1 cellular context compared by ENCODE assay signal in the genomic region with DNA sequence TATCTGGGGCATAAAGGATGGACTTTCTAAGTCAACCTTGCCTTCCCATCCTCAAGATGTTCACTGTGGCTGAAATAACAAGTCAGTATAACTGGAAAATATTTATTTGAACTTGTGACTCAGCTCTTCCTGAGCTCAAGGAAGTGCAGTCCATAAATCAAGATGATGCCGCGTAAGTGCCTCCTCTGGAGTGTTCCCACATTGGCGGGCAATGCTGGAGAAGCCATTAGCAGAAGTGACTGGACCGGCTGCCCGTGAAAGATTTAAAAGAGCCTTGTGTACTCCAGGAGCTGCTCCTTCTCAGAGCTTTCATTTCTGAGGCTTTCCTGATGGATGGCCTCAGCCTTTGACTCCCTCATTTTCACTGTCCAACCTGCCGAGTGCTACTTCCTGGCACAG.
TF ChIP-seq lines count a peak whose summit lies in the region.

No MANE protein-coding gene starts in this region.

TF ChIP-seq in HEK293, 187 proteins besides CTCF, POLR2A, EP300 and RAD21 (continued from another document and continues in another):
- TF ChIP-seq, protein P1, sequence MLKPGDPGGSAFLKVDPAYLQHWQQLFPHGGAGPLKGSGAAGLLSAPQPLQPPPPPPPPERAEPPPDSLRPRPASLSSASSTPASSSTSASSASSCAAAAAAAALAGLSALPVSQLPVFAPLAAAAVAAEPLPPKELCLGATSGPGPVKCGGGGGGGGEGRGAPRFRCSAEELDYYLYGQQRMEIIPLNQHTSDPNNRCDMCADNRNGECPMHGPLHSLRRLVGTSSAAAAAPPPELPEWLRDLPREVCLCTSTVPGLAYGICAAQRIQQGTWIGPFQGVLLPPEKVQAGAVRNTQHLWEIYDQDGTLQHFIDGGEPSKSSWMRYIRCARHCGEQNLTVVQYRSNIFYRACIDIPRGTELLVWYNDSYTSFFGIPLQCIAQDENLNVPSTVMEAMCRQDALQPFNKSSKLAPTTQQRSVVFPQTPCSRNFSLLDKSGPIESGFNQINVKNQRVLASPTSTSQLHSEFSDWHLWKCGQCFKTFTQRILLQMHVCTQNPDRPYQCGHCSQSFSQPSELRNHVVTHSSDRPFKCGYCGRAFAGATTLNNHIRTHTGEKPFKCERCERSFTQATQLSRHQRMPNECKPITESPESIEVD (tag by site-specific recombination; IDR thresholded peaks at IDR 0.05) = no peak
- TF ChIP-seq SP7 (tag by site-specific recombination; IDR thresholded peaks at IDR 0.05) (peak; percentile 42), ZNF169 (tag by site-specific recombination; IDR thresholded peaks at IDR 0.05) (no peak), ZSCAN16 (tag by site-specific recombination; IDR thresholded peaks at IDR 0.05) (no peak), ZNF341 (tag by site-specific recombination; IDR thresholded peaks at IDR 0.05; ENCODE audit: low read depth) (no peak), ZNF76 (tag by site-specific recombination; IDR thresholded peaks at IDR 0.05; ENCODE audit: borderline replicate concordance, low read depth) (no peak), ZNF2 (tag by site-specific recombination; IDR thresholded peaks at IDR 0.05) (no peak), TRIM28 (IDR thresholded peaks at IDR 0.05; ENCODE audit: borderline replicate concordance, low read length) (peak; percentile 72; the same call in 1 of the 2 replicates), ZNF707 (tag by site-specific recombination; IDR thresholded peaks at IDR 0.05) (no peak), ZNF138 (tag by site-specific recombination; IDR thresholded peaks at IDR 0.05; ENCODE audit: borderline replicate concordance) (no peak), ZNF600 (tag by site-specific recombination; IDR thresholded peaks at IDR 0.05) (no peak), ZSCAN30 (tag by site-specific recombination; IDR thresholded peaks at IDR 0.05) (no peak), GLI4 (tag by site-specific recombination; IDR thresholded peaks at IDR 0.05) (no peak), ZNF660 (tag by site-specific recombination; IDR thresholded peaks at IDR 0.05) (0 out of 2 replicates have a peak, but pooled peaks have one; percentile 29), ZNF157 (tag by site-specific recombination; IDR thresholded peaks at IDR 0.05) (no peak), OSR2 (tag by site-specific recombination; IDR thresholded peaks at IDR 0.05) (no peak), ZNF175 (tag by site-specific recombination; IDR thresholded peaks at IDR 0.05) (no peak), KLF10 (tag by site-specific recombination; IDR thresholded peaks at IDR 0.05) (no peak), FEZF1 (tag by site-specific recombination; IDR thresholded peaks at IDR 0.05) (no peak), ZNF629 (tag by site-specific recombination; IDR thresholded peaks at IDR 0.05) (peak; percentile 39; the same call in 1 of the 2 replicates), GLIS1 (tag by site-specific recombination; IDR thresholded peaks at IDR 0.05) (0 out of 2 replicates have a peak, but pooled peaks have one; percentile 8), ZNF133 (tag by site-specific recombination; IDR thresholded peaks at IDR 0.05) (no peak), ZNF701 (tag by site-specific recombination; IDR thresholded peaks at IDR 0.05) (no peak)
- TF ChIP-seq, protein P2, sequence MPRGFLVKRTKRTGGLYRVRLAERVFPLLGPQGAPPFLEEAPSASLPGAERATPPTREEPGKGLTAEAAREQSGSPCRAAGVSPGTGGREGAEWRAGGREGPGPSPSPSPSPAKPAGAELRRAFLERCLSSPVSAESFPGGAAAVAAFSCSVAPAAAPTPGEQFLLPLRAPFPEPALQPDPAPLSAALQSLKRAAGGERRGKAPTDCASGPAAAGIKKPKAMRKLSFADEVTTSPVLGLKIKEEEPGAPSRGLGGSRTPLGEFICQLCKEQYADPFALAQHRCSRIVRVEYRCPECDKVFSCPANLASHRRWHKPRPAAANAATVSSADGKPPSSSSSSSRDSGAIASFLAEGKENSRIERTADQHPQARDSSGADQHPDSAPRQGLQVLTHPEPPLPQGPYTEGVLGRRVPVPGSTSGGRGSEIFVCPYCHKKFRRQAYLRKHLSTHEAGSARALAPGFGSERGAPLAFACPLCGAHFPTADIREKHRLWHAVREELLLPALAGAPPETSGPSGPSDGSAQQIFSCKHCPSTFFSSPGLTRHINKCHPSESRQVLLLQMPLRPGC (tag by site-specific recombination; IDR thresholded peaks at IDR 0.05) = no peak
- TF ChIP-seq, protein P3, sequence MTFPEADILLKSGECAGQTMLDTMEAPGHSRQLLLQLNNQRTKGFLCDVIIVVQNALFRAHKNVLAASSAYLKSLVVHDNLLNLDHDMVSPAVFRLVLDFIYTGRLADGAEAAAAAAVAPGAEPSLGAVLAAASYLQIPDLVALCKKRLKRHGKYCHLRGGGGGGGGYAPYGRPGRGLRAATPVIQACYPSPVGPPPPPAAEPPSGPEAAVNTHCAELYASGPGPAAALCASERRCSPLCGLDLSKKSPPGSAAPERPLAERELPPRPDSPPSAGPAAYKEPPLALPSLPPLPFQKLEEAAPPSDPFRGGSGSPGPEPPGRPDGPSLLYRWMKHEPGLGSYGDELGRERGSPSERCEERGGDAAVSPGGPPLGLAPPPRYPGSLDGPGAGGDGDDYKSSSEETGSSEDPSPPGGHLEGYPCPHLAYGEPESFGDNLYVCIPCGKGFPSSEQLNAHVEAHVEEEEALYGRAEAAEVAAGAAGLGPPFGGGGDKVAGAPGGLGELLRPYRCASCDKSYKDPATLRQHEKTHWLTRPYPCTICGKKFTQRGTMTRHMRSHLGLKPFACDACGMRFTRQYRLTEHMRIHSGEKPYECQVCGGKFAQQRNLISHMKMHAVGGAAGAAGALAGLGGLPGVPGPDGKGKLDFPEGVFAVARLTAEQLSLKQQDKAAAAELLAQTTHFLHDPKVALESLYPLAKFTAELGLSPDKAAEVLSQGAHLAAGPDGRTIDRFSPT (tag by site-specific recombination; IDR thresholded peaks at IDR 0.05) = no peak
- TF ChIP-seq, protein P4, sequence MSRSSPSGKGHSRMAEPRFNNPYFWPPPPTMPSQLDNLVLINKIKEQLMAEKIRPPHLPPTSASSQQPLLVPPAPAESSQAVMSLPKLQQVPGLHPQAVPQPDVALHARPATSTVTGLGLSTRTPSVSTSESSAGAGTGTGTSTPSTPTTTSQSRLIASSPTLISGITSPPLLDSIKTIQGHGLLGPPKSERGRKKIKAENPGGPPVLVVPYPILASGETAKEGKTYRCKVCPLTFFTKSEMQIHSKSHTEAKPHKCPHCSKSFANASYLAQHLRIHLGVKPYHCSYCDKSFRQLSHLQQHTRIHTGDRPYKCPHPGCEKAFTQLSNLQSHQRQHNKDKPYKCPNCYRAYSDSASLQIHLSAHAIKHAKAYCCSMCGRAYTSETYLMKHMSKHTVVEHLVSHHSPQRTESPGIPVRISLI (tag by site-specific recombination; IDR thresholded peaks at IDR 0.05) = no peak
- TF ChIP-seq, protein P5, sequence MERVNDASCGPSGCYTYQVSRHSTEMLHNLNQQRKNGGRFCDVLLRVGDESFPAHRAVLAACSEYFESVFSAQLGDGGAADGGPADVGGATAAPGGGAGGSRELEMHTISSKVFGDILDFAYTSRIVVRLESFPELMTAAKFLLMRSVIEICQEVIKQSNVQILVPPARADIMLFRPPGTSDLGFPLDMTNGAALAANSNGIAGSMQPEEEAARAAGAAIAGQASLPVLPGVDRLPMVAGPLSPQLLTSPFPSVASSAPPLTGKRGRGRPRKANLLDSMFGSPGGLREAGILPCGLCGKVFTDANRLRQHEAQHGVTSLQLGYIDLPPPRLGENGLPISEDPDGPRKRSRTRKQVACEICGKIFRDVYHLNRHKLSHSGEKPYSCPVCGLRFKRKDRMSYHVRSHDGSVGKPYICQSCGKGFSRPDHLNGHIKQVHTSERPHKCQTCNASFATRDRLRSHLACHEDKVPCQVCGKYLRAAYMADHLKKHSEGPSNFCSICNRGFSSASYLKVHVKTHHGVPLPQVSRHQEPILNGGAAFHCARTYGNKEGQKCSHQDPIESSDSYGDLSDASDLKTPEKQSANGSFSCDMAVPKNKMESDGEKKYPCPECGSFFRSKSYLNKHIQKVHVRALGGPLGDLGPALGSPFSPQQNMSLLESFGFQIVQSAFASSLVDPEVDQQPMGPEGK (tag by site-specific recombination; IDR thresholded peaks at IDR 0.05) = no peak
- TF ChIP-seq, protein P6, sequence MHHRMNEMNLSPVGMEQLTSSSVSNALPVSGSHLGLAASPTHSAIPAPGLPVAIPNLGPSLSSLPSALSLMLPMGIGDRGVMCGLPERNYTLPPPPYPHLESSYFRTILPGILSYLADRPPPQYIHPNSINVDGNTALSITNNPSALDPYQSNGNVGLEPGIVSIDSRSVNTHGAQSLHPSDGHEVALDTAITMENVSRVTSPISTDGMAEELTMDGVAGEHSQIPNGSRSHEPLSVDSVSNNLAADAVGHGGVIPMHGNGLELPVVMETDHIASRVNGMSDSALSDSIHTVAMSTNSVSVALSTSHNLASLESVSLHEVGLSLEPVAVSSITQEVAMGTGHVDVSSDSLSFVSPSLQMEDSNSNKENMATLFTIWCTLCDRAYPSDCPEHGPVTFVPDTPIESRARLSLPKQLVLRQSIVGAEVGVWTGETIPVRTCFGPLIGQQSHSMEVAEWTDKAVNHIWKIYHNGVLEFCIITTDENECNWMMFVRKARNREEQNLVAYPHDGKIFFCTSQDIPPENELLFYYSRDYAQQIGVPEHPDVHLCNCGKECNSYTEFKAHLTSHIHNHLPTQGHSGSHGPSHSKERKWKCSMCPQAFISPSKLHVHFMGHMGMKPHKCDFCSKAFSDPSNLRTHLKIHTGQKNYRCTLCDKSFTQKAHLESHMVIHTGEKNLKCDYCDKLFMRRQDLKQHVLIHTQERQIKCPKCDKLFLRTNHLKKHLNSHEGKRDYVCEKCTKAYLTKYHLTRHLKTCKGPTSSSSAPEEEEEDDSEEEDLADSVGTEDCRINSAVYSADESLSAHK (tag by site-specific recombination; IDR thresholded peaks at IDR 0.05) = no peak
- TF ChIP-seq, protein P7, sequence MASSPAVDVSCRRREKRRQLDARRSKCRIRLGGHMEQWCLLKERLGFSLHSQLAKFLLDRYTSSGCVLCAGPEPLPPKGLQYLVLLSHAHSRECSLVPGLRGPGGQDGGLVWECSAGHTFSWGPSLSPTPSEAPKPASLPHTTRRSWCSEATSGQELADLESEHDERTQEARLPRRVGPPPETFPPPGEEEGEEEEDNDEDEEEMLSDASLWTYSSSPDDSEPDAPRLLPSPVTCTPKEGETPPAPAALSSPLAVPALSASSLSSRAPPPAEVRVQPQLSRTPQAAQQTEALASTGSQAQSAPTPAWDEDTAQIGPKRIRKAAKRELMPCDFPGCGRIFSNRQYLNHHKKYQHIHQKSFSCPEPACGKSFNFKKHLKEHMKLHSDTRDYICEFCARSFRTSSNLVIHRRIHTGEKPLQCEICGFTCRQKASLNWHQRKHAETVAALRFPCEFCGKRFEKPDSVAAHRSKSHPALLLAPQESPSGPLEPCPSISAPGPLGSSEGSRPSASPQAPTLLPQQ (tag by site-specific recombination; IDR thresholded peaks at IDR 0.05) = peak; percentile 50; the same call in 1 of the 2 replicates
- TF ChIP-seq, protein P8, sequence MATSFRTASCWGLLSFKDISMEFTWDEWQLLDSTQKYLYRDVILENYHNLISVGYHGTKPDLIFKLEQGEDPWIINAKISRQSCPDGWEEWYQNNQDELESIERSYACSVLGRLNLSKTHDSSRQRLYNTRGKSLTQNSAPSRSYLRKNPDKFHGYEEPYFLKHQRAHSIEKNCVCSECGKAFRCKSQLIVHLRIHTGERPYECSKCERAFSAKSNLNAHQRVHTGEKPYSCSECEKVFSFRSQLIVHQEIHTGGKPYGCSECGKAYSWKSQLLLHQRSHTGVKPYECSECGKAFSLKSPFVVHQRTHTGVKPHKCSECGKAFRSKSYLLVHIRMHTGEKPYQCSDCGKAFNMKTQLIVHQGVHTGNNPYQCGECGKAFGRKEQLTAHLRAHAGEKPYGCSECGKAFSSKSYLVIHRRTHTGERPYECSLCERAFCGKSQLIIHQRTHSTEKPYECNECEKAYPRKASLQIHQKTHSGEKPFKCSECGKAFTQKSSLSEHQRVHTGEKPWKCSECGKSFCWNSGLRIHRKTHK (tag by site-specific recombination; IDR thresholded peaks at IDR 0.05) = no peak
- TF ChIP-seq, protein P9, sequence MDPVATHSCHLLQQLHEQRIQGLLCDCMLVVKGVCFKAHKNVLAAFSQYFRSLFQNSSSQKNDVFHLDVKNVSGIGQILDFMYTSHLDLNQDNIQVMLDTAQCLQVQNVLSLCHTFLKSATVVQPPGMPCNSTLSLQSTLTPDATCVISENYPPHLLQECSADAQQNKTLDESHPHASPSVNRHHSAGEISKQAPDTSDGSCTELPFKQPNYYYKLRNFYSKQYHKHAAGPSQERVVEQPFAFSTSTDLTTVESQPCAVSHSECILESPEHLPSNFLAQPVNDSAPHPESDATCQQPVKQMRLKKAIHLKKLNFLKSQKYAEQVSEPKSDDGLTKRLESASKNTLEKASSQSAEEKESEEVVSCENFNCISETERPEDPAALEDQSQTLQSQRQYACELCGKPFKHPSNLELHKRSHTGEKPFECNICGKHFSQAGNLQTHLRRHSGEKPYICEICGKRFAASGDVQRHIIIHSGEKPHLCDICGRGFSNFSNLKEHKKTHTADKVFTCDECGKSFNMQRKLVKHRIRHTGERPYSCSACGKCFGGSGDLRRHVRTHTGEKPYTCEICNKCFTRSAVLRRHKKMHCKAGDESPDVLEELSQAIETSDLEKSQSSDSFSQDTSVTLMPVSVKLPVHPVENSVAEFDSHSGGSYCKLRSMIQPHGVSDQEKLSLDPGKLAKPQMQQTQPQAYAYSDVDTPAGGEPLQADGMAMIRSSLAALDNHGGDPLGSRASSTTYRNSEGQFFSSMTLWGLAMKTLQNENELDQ (tag by site-specific recombination; IDR thresholded peaks at IDR 0.05; ENCODE audit: low read depth) = no peak
- TF ChIP-seq, protein P10, sequence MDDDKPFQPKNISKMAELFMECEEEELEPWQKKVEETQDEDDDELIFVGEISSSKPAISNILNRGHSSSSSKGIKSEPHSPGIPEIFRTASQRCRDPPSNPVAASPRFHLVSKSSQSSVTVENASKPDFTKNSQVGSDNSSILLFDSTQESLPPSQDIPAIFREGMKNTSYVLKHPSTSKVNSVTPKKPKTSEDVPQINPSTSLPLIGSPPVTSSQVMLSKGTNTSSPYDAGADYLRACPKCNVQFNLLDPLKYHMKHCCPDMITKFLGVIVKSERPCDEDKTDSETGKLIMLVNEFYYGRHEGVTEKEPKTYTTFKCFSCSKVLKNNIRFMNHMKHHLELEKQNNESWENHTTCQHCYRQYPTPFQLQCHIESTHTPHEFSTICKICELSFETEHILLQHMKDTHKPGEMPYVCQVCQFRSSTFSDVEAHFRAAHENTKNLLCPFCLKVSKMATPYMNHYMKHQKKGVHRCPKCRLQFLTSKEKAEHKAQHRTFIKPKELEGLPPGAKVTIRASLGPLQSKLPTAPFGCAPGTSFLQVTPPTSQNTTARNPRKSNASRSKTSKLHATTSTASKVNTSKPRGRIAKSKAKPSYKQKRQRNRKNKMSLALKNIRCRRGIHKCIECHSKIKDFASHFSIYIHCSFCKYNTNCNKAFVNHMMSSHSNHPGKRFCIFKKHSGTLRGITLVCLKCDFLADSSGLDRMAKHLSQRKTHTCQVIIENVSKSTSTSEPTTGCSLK (tag by site-specific recombination; IDR thresholded peaks at IDR 0.05) = no peak
- TF ChIP-seq, protein P11, sequence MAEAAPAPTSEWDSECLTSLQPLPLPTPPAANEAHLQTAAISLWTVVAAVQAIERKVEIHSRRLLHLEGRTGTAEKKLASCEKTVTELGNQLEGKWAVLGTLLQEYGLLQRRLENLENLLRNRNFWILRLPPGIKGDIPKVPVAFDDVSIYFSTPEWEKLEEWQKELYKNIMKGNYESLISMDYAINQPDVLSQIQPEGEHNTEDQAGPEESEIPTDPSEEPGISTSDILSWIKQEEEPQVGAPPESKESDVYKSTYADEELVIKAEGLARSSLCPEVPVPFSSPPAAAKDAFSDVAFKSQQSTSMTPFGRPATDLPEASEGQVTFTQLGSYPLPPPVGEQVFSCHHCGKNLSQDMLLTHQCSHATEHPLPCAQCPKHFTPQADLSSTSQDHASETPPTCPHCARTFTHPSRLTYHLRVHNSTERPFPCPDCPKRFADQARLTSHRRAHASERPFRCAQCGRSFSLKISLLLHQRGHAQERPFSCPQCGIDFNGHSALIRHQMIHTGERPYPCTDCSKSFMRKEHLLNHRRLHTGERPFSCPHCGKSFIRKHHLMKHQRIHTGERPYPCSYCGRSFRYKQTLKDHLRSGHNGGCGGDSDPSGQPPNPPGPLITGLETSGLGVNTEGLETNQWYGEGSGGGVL (tag by site-specific recombination; IDR thresholded peaks at IDR 0.05) = no peak
